7 cellular contexts compared by ENCODE assay signal in the genomic region with DNA sequence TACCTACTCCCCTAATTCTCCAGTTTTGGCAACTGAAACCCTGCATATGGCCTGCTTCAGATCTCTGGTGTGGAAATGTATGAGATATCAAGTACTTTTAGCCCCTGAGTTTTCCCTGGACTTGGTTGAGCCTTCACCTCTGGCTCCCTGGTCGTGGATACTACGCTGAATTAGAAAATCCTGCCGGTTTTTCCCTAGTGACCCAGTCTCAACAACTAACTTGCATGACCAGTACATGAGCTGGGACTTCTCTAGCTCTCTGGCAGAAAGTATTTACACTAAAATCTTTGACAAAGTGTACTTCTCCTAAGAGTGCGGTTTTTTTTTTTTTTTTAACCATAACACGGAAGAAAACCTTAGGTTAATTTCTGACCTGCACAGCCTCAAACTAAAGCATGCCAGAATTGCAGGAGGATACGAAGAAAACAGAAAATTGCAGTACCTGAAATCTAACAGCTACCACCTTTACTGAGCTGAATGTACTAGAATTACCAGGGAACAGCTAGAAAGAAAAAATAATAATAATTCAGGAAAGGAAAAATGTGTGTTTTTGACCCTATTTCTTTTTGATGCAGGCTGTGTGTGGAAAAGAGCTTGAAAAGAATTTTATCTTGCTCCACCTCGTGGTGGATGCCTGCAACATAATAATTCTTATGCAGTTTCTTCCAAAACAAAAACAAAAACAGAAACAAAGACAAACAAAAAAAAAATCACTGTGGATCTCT.
DNase-seq lines count a peak whose midpoint lies in the region; ATAC-seq and TF ChIP-seq lines count a peak whose summit lies in the region.

No MANE protein-coding gene starts in this region.

- no peaks in the 10 kb centered on the region for H3K9me3 Mint-ChIP-seq in neural progenitor cell
- H3K9me3 Mint-ChIP-seq in stimulated activated naive B cell treated with anti-CD40 and anti-IgM and Interleukin-4, amounts not matched to agents 10 μg/mL and 1 μg/mL and 100 μg/mL, for 72 hours = no peaks in the 10 kb centered on the region

- H2AFZ ChIP-seq in neural progenitor cell (replicated peaks) = peak overlapping the region; percentile 52

- H3K9ac ChIP-seq in neural progenitor cell = no peak overlapping the region

- no peak for ATAC-seq in GM21825 (IDR thresholded peaks at IDR 0.05; ENCODE audit: unreplicated experiment)
- ATAC-seq in stimulated activated naive B cell treated with anti-CD40 and anti-IgM and Interleukin-4, amounts not matched to agents 10 μg/mL and 1 μg/mL and 100 μg/mL, for 72 hours (replicated peaks) = no peak
- no peak for ATAC-seq in HG02970 (IDR thresholded peaks at IDR 0.05; ENCODE audit: low FRiP score, unreplicated experiment)

- no peaks in the 10 kb centered on the region for H3K36me3 Mint-ChIP-seq in neural progenitor cell
- H3K36me3 Mint-ChIP-seq in stimulated activated naive B cell treated with anti-CD40 and anti-IgM and Interleukin-4, amounts not matched to agents 10 μg/mL and 1 μg/mL and 100 μg/mL, for 72 hours = no peaks in the 10 kb centered on the region

- no peaks in the 10 kb centered on the region for H3K4me1 ChIP-seq in neural progenitor cell

- no peaks in the 10 kb centered on the region for H3F3A ChIP-seq in neural progenitor cell (ENCODE audit: low read depth)

- no peaks in the 10 kb centered on the region for H3K9me3 ChIP-seq in neural progenitor cell (ENCODE audit: low read depth)

- DNase-seq in GM12865 (ENCODE audit: low read depth) = peak; percentile 51
- peak; percentile 73 for DNase-seq in NCI-H146 (lab: John Stamatoyannopoulos, UW)
- DNase-seq in dedifferentiated amniotic fluid mesenchymal stem cell (ENCODE audit: extremely low spot score) = peak; percentile 59
- peak; percentile 47 for DNase-seq in neural progenitor cell (ENCODE audit: low spot score)
- DNase-seq in stimulated activated naive B cell treated with anti-CD40 and anti-IgM and Interleukin-4, amounts not matched to agents 10 μg/mL and 1 μg/mL and 100 μg/mL, for 72 hours = no peak

- H4K20me1 ChIP-seq in neural progenitor cell (ENCODE audit: low read depth) = no peaks in the 10 kb centered on the region

- peaks cover 8% of the 10 kb centered on the region for H3K4me1 Mint-ChIP-seq in neural progenitor cell
- peaks cover 0 to 1% of the 10 kb centered on the region in 2 donors for H3K4me1 Mint-ChIP-seq in stimulated activated naive B cell treated with anti-CD40 and anti-IgM and Interleukin-4, amounts not matched to agents 10 μg/mL and 1 μg/mL and 100 μg/mL, for 72 hours

- H3K27me3 Mint-ChIP-seq in neural progenitor cell (ENCODE audit: insufficient read depth, low read depth) = no peaks in the 10 kb centered on the region
- peaks cover 11 to 13% of the 10 kb centered on the region in 2 donors for H3K27me3 Mint-ChIP-seq in stimulated activated naive B cell treated with anti-CD40 and anti-IgM and Interleukin-4, amounts not matched to agents 10 μg/mL and 1 μg/mL and 100 μg/mL, for 72 hours

- H3K27me3 ChIP-seq in neural progenitor cell = no peaks in the 10 kb centered on the region

- no peak overlapping the region for H3K4me2 ChIP-seq in neural progenitor cell

- no peaks in the 10 kb centered on the region for H3K36me3 ChIP-seq in neural progenitor cell

- H3K79me2 ChIP-seq in neural progenitor cell (ENCODE audit: low read depth) = no peaks in the 10 kb centered on the region

- H3K27ac ChIP-seq in neural progenitor cell = no peak overlapping the region

- H3K27ac Mint-ChIP-seq in neural progenitor cell = no peak overlapping the region
- no peak overlapping the region for H3K27ac Mint-ChIP-seq in stimulated activated naive B cell treated with anti-CD40 and anti-IgM and Interleukin-4, amounts not matched to agents 10 μg/mL and 1 μg/mL and 100 μg/mL, for 72 hours

- TF ChIP-seq CTCF in GM12865 (IDR thresholded peaks at IDR 0.05; ENCODE audit: insufficient read depth, low read depth, low read length, missing control alignments) (peak; percentile 38), neural progenitor cell (IDR thresholded peaks at IDR 0.05) (peak; percentile 71)

- no peak overlapping the region for H3K4me3 Mint-ChIP-seq in neural progenitor cell
- no peak overlapping the region for H3K4me3 Mint-ChIP-seq in stimulated activated naive B cell treated with anti-CD40 and anti-IgM and Interleukin-4, amounts not matched to agents 10 μg/mL and 1 μg/mL and 100 μg/mL, for 72 hours

- no peak overlapping the region for H3K4me3 ChIP-seq in GM12865 (ENCODE audit: low read depth, low read length)
- no peak overlapping the region for H3K4me3 ChIP-seq in neural progenitor cell
